ENCODE assay signal across 20 cellular contexts in genomic region chr5:142931896-142932686, GRCh38.
DNase-seq lines count a peak whose midpoint lies in the region; ATAC-seq, FAIRE-seq and TF ChIP-seq lines count a peak whose summit lies in the region.
"Had no signal": no experiment of that assay in that cellular context is flagged by ENCODE, and none has a peak within 500 bp of the region (broad histone marks: within the 10 kb centered on the region; RNA-seq: fewer than 3 reads in every experiment).

No MANE protein-coding gene starts in this region.

- H2AFZ ChIP-seq in HepG2 (ENCODE audit: low read length) (no peak overlapping the region), keratinocyte (ENCODE audit: control insufficient read depth, low read length) (no peak overlapping the region), OCI-LY7 (ENCODE audit: low read length) (no peak overlapping the region)

- TF ChIP-seq EP300 in HepG2 (IDR thresholded peaks at IDR 0.05; ENCODE audit: low read depth in 2 of 2, low read length in 2 of 2): no peak
- no peak for TF ChIP-seq EP300 in HepG2 (CRISPR knock-in tag; IDR thresholded peaks at IDR 0.05; ENCODE audit: borderline replicate concordance)

- no peak for TF ChIP-seq RAD21 in liver (IDR thresholded peaks at IDR 0.05)
- TF ChIP-seq RAD21 in HepG2 (CRISPR knock-in tag; IDR thresholded peaks at IDR 0.05): no peak

- H3K9ac ChIP-seq in liver (ENCODE audit: low read depth in 1 of 2, low read length in 2 of 2): no peak overlapping the region
- H3K9ac ChIP-seq in HepG2 (ENCODE audit: insufficient read depth, low read depth, low read length): no peak overlapping the region
- H3K9ac ChIP-seq in keratinocyte (ENCODE audit: control insufficient read depth, extremely low read depth, insufficient read depth, low read length): no peak overlapping the region

- ATAC-seq in HepG2: no peak
- no peak for ATAC-seq in effector memory CD8-positive, alpha-beta T cell (replicated peaks)
- ATAC-seq: activated naive CD4-positive, alpha-beta T cell treated with anti-CD3 and anti-CD28 coated beads, Interleukin-2, amount 50 U/mL, for 72 hours; stimulated activated memory B cell treated with anti-CD40 and anti-IgM and Interleukin-4, amounts not matched to agents 10 μg/mL and 1 μg/mL and 100 μg/mL, for 72 hours; T-cell had no signal

- H3K79me2 ChIP-seq in HepG2 (ENCODE audit: insufficient read depth, low read length): no peaks in the 10 kb centered on the region
- no peaks in the 10 kb centered on the region for H3K79me2 ChIP-seq in keratinocyte (ENCODE audit: control insufficient read depth, insufficient read depth, low read length)
- H3K79me2 ChIP-seq in OCI-LY7 (ENCODE audit: insufficient read depth, low read depth, low read length): no peaks in the 10 kb centered on the region

- H3K9me2 ChIP-seq in OCI-LY7 (ENCODE audit: insufficient read depth, low read length): no peaks in the 10 kb centered on the region

- H3K4me2 ChIP-seq in HepG2 (ENCODE audit: low read depth, low read length) (no peak overlapping the region), keratinocyte (ENCODE audit: control insufficient read depth, extremely low read depth, insufficient read depth, low read depth, low read length) (no peak overlapping the region), OCI-LY7 (ENCODE audit: low read length) (no peak overlapping the region)

- peaks cover 25% of the 10 kb centered on the region for H3K36me3 Mint-ChIP-seq in effector memory CD8-positive, alpha-beta T cell (ENCODE audit: insufficient read depth)

- no peak for FAIRE-seq in HepG2 (lab: Jason Lieb, UNC)
- peak; percentile 9 for FAIRE-seq in keratinocyte (lab: Jason Lieb, UNC)
- FAIRE-seq: G401.6 had no signal

- H3K4me3 Mint-ChIP-seq in effector memory CD8-positive, alpha-beta T cell: no peak overlapping the region
- H3K4me3 Mint-ChIP-seq: activated T-helper 1 cell treated with anti-CD3 and anti-CD28 coated beads, Interleukin-12 subunit alpha, Interleukin-12 subunit beta, Interleukin-2, Interleukin-4 antibody, amounts not matched to agents 30 ng/mL and 10 ng/mL and 1 ng/mL, durations not matched to agents 14 hours and 24 hours and 36 hours; CD14-positive monocyte; stimulated activated memory B cell treated with anti-CD40 and anti-IgM and Interleukin-4, amounts not matched to agents 10 μg/mL and 1 μg/mL and 100 μg/mL, for 72 hours; T-cell had no signal

- H3K27me3 ChIP-seq in liver (ENCODE audit: control insufficient read depth in 4 of 4, insufficient read depth in 4 of 4, low read length in 3 of 4): no peaks in the 10 kb centered on the region
- H3K27me3 ChIP-seq in HepG2 (ENCODE audit: control insufficient read depth in 1 of 2, insufficient read depth in 2 of 2, low read length in 2 of 2): no peaks in the 10 kb centered on the region
- H3K27me3 ChIP-seq in keratinocyte (ENCODE audit: control insufficient read depth, extremely low read depth, insufficient read depth, low read length): no peaks in the 10 kb centered on the region
- H3K27me3 ChIP-seq: esophagus squamous epithelium had no signal

- H3K27me3 Mint-ChIP-seq in effector memory CD8-positive, alpha-beta T cell: no peaks in the 10 kb centered on the region
- H3K27me3 Mint-ChIP-seq: stimulated activated memory B cell treated with anti-CD40 and anti-IgM and Interleukin-4, amounts not matched to agents 10 μg/mL and 1 μg/mL and 100 μg/mL, for 72 hours; T-cell had no signal

- H3K36me3 ChIP-seq in liver (ENCODE audit: control insufficient read depth in 4 of 4, insufficient read depth in 3 of 4, low read depth in 1 of 4, low read length in 3 of 4) (peaks cover 0 to 13% (median 4%) of the 10 kb centered on the region in 4 donors), HepG2 (replicated peaks in 1 of 2; ENCODE audit: control insufficient read depth in 1 of 2, insufficient read depth in 2 of 2, low read length in 2 of 2) (peaks cover 4 to 15% of the 10 kb centered on the region in 2 experiments; a peak in 3 of 5 replicates), keratinocyte (ENCODE audit: control insufficient read depth in 2 of 2, extremely low read depth in 1 of 2, insufficient read depth in 2 of 2, low read length in 2 of 2) (peaks cover 1 to 3% of the 10 kb centered on the region in 2 experiments), OCI-LY7 (ENCODE audit: insufficient read depth, low read length) (no peaks in the 10 kb centered on the region)

- H3K27ac ChIP-seq in liver (ENCODE audit: low read depth in 1 of 2, low read length in 2 of 2): no peak overlapping the region
- H3K27ac ChIP-seq in HepG2 (ENCODE audit: extremely low read length, insufficient read depth, low read length): no peak overlapping the region
- no peak overlapping the region for H3K27ac ChIP-seq in keratinocyte (ENCODE audit: control insufficient read depth, insufficient read depth, low read length)
- no peak overlapping the region for H3K27ac ChIP-seq in OCI-LY7 (ENCODE audit: low read depth, low read length, poor library complexity, severe bottlenecking)
- H3K27ac ChIP-seq: esophagus squamous epithelium, thoracic aorta had no signal

- dilution Hi-C loops in keratinocyte (cut with MboI; ENCODE audit: extremely low pct_ligation_motif_present, low sequenced_read_pairs): no loop called here

- H3K4me1 ChIP-seq in liver (ENCODE audit: control insufficient read depth in 4 of 4, insufficient read depth in 4 of 4, low read length in 3 of 4): no peaks in the 10 kb centered on the region
- H3K4me1 ChIP-seq in HepG2 (ENCODE audit: insufficient read depth, low read length): peaks cover 20% of the 10 kb centered on the region; the same call in 1 of the 2 replicates
- H3K4me1 ChIP-seq in keratinocyte (ENCODE audit: control insufficient read depth, extremely low read depth, insufficient read depth, low read length): no peaks in the 10 kb centered on the region
- no peaks in the 10 kb centered on the region for H3K4me1 ChIP-seq in OCI-LY7 (ENCODE audit: insufficient read depth, low read length, poor library complexity, severe bottlenecking)

- no peak for TF ChIP-seq CTCF in liver (IDR thresholded peaks at IDR 0.05; ENCODE audit: low read depth, low read length, missing input control)
- no peak for TF ChIP-seq CTCF in HepG2 (CRISPR knock-in tag; IDR thresholded peaks at IDR 0.05)
- no peak for TF ChIP-seq CTCF in keratinocyte (optimal IDR thresholded peaks at IDR 0.05 in 1 of 3, IDR thresholded peaks at IDR 0.05 in 1 of 3, conservative IDR thresholded peaks at IDR 0.05 in 1 of 3; ENCODE audit: extremely low read depth in 1 of 3, insufficient read depth in 2 of 3, low read length in 3 of 3)
- TF ChIP-seq CTCF in OCI-LY7 (conservative IDR thresholded peaks at IDR 0.05; ENCODE audit: low read length): no peak

- CTCF ChIA-PET in HepG2 (lab: Yijun Ruan, JAX; ENCODE audit: low intra/inter-chr PET ratio, low total read pairs) (no interaction called here), OCI-LY7 (lab: Charles Lee; ENCODE audit: unreplicated experiment) (no interaction called here)

- H3K27ac Mint-ChIP-seq in effector memory CD8-positive, alpha-beta T cell: peak overlapping the region; percentile 96 to 97
- H3K27ac Mint-ChIP-seq: activated naive CD4-positive, alpha-beta T cell treated with anti-CD3 and anti-CD28 coated beads, Interleukin-2, amount 50 U/mL, for 72 hours; activated T-helper 1 cell treated with anti-CD3 and anti-CD28 coated beads, Interleukin-12 subunit alpha, Interleukin-12 subunit beta, Interleukin-2, Interleukin-4 antibody, amounts not matched to agents 30 ng/mL and 10 ng/mL and 1 ng/mL, durations not matched to agents 14 hours and 24 hours and 36 hours; stimulated activated memory B cell treated with anti-CD40 and anti-IgM and Interleukin-4, amounts not matched to agents 10 μg/mL and 1 μg/mL and 100 μg/mL, for 72 hours had no signal

- peaks cover 55 to 61% of the 10 kb centered on the region in 2 donors for H3K4me1 Mint-ChIP-seq in effector memory CD8-positive, alpha-beta T cell (ENCODE audit: low read depth in 2 of 2)

- no peak overlapping the region for H3K4me3 ChIP-seq in liver (ENCODE audit: low read depth in 1 of 3, low read length in 3 of 3)
- no peak overlapping the region for H3K4me3 ChIP-seq in HepG2 (replicated peaks in 1 of 3; ENCODE audit: insufficient read depth in 1 of 3, low read depth in 2 of 3, low read length in 3 of 3)
- H3K4me3 ChIP-seq in keratinocyte (ENCODE audit: control insufficient read depth in 2 of 3, extremely low read depth in 1 of 3, insufficient read depth in 2 of 3, low read depth in 1 of 3, low read length in 3 of 3): no peak overlapping the region
- no peak overlapping the region for H3K4me3 ChIP-seq in OCI-LY7 (ENCODE audit: low read depth, low read length, poor library complexity, severe bottlenecking)
- H3K4me3 ChIP-seq: esophagus squamous epithelium, thoracic aorta had no signal

- no TSS peak for BruUV-seq in HepG2 (replicated peaks; lab: Mats Ljungman, UMichigan)
- BruUV-seq in OCI-LY7 (replicated peaks; lab: Mats Ljungman, UMichigan): no TSS peak

- WGBS in liver: 88% methylated on average over 9 of the region's 9 CpGs
- 96% methylated on average over 9 of the region's 9 CpGs for WGBS in HepG2 (ENCODE audit: low lambda C conversion rate)

- POLR2A ChIA-PET in HepG2 (lab: Yijun Ruan, JAX) (no interaction called here), OCI-LY7 (lab: Charles Lee) (no interaction called here)

- intact Hi-C loops in HepG2 (cut with micrococcal nuclease; ENCODE audit: unreplicated experiment): no loop called here
- intact Hi-C loops in OCI-LY7 (cut with micrococcal nuclease; ENCODE audit: unreplicated experiment): no loop called here

- in situ Hi-C loops in HepG2 (cut with HindIII; ENCODE audit: extremely low pct_ligation_motif_present, low pct_unique_long_range_greater_than_20kb): no loop called here

- H3K9me3 ChIP-seq in liver (ENCODE audit: control insufficient read depth in 4 of 4, low read length in 3 of 4) (no peaks in the 10 kb centered on the region), HepG2 (ENCODE audit: low read length) (no peaks in the 10 kb centered on the region), keratinocyte (ENCODE audit: control insufficient read depth, low read depth, low read length) (no peaks in the 10 kb centered on the region), OCI-LY7 (ENCODE audit: low read length) (no peaks in the 10 kb centered on the region)
- H3K9me3 ChIP-seq: esophagus squamous epithelium, thoracic aorta had no signal

- H4K20me1 ChIP-seq in HepG2 (ENCODE audit: insufficient read depth, low read length) (no peaks in the 10 kb centered on the region), keratinocyte (ENCODE audit: control insufficient read depth, extremely low read depth, insufficient read depth, low read length) (no peaks in the 10 kb centered on the region), OCI-LY7 (ENCODE audit: insufficient read depth, low read length) (no peaks in the 10 kb centered on the region)

- no peak for DNase-seq in HepG2 (ENCODE audit: low spot score)
- DNase-seq in effector memory CD8-positive, alpha-beta T cell: no peak
- DNase-seq in keratinocyte (ENCODE audit: low read depth, low spot score): no peak
- DNase-seq in DMS53 (lab: John Stamatoyannopoulos, UW): no peak
- DNase-seq in OCI-LY7 (ENCODE audit: low spot score): no peak
- no peak for DNase-seq in NCI-H524 treated with DMSO at 0.1 percent for 48 hours (lab: John Stamatoyannopoulos, UW)
- DNase-seq: activated CD4-positive, alpha-beta T cell treated with anti-CD3 and anti-CD28 coated beads for 48 hours; effector memory CD4-positive, alpha-beta T cell; esophagus squamous epithelium; KG1; mammary epithelial cell; NCI-H2227 treated with DMSO at 0.1 percent for 48 hours; T-cell had no signal

- TF ChIP-seq POLR2A in HepG2 (IDR thresholded peaks at IDR 0.05; ENCODE audit: insufficient read depth in 1 of 2, low read depth in 2 of 2, low read length in 2 of 2): no peak

- H3K9me3 Mint-ChIP-seq in effector memory CD8-positive, alpha-beta T cell: no peaks in the 10 kb centered on the region
- H3K9me3 Mint-ChIP-seq: activated naive CD4-positive, alpha-beta T cell treated with anti-CD3 and anti-CD28 coated beads, Interleukin-2, amount 50 U/mL, for 72 hours; activated T-helper 1 cell treated with anti-CD3 and anti-CD28 coated beads, Interleukin-12 subunit alpha, Interleukin-12 subunit beta, Interleukin-2, Interleukin-4 antibody, amounts not matched to agents 30 ng/mL and 10 ng/mL and 1 ng/mL, durations not matched to agents 14 hours and 24 hours and 36 hours; CD14-positive monocyte; stimulated activated memory B cell treated with anti-CD40 and anti-IgM and Interleukin-4, amounts not matched to agents 10 μg/mL and 1 μg/mL and 100 μg/mL, for 72 hours; T-cell had no signal

- no peaks in the 10 kb centered on the region for H3K9me1 ChIP-seq in keratinocyte (ENCODE audit: control insufficient read depth, extremely low read depth, insufficient read depth, low read length)
